In genomic region chr5:175892401-175892800, GRCh38 we compare ENCODE assay signal across 18 cellular contexts. TPM values are rescaled to one million over a fixed set of nuclear protein-coding genes. Genes with fewer than 3 reads are reported as not detected.
DNase-seq lines count a peak whose midpoint lies in the region; ATAC-seq and TF ChIP-seq lines count a peak whose summit lies in the region.
"Had no signal": no experiment of that assay in that cellular context is flagged by ENCODE, and none has a peak within 500 bp of the region (broad histone marks: within the 10 kb centered on the region; RNA-seq: fewer than 3 reads in every experiment).

No MANE protein-coding gene starts in this region.

- DNase-seq in NCI-H82 (lab: John Stamatoyannopoulos, UW) (peak; percentile 53), NCI-H82 treated with DMSO at 0.1 percent for 48 hours (lab: John Stamatoyannopoulos, UW; ENCODE audit: unreplicated experiment) (no peak), NCI-H524 treated with DMSO at 0.1 percent for 48 hours (lab: John Stamatoyannopoulos, UW) (peak; percentile 86), glutamatergic neuron (no peak), trophoblast cell (no peak), GM10248 (ENCODE audit: extremely low spot score) (no peak), right cardiac atrium (no peak)
- DNase-seq in stimulated activated CD8-positive, alpha-beta memory T cell treated with anti-CD3 and anti-CD28 coated beads, Interleukin-4, amount 100 ng/mL, for 48 hours = no peak
- DNase-seq: 8988T, HCEC 1CT, IMR-90, Kasumi-1, MG63, NCI-H1092 treated with DMSO at 0.1 percent for 48 hours, NCI-H146, NCI-H2029 treated with DMSO at 0.1 percent for 48 hours, NCI-H774, RPMI8226 had no signal

- H3K23ac ChIP-seq in trophoblast cell (ENCODE audit: low read length) = no peak overlapping the region

- H3K4me1 ChIP-seq in trophoblast cell (ENCODE audit: control insufficient read depth in 1 of 2, insufficient read depth in 2 of 2, low read length in 2 of 2) = peaks cover 2% of the 10 kb centered on the region in 2 experiments
- H3K4me1 ChIP-seq in right cardiac atrium (ENCODE audit: control insufficient read depth, insufficient read depth, low read length) = no peaks in the 10 kb centered on the region

- H3K9me3 Mint-ChIP-seq in glutamatergic neuron (ENCODE audit: unreplicated experiment) = peaks cover 4% of the 10 kb centered on the region

- no peaks in the 10 kb centered on the region for H3K36me3 Mint-ChIP-seq in glutamatergic neuron (ENCODE audit: unreplicated experiment)

- no peak overlapping the region for H3K4me3 Mint-ChIP-seq in glutamatergic neuron (ENCODE audit: unreplicated experiment)

- ATAC-seq in right cardiac atrium = no peak

- H3K9ac ChIP-seq in trophoblast cell (ENCODE audit: low read length) = no peak overlapping the region

- no peak overlapping the region for H3K4ac ChIP-seq in trophoblast cell (ENCODE audit: low read depth, low read length)

- POLR2A ChIA-PET in GM10248 (lab: Yijun Ruan, JAX) = no interaction called here

- intact Hi-C loops in right cardiac atrium (cut with DNase I) = no loop called here

- H2AFZ ChIP-seq in trophoblast cell (ENCODE audit: insufficient read depth, low read length, poor library complexity) = no peak overlapping the region

- H3K27ac ChIP-seq in trophoblast cell (ENCODE audit: low read depth, low read length) = no peak overlapping the region
- no peak overlapping the region for H3K27ac ChIP-seq in right cardiac atrium (ENCODE audit: low read length)

- H3K9me3 ChIP-seq in trophoblast cell (ENCODE audit: insufficient read depth, low read depth, low read length) (no peaks in the 10 kb centered on the region), right cardiac atrium (ENCODE audit: control insufficient read depth, low read length) (no peaks in the 10 kb centered on the region)
- H3K9me3 ChIP-seq: MG63 had no signal

- no peaks in the 10 kb centered on the region for H3K36me3 ChIP-seq in trophoblast cell (ENCODE audit: control insufficient read depth in 1 of 2, insufficient read depth in 2 of 2, low read length in 2 of 2)
- H3K36me3 ChIP-seq: MG63 had no signal

- no peak overlapping the region for H4K91ac ChIP-seq in trophoblast cell (ENCODE audit: low read depth, low read length)

- peak overlapping the region; percentile 30 for H3K4me3 ChIP-seq in trophoblast cell (ENCODE audit: low read depth, low read length)
- H3K4me3 ChIP-seq in right cardiac atrium (ENCODE audit: low read length) = no peak overlapping the region
- H3K4me3 ChIP-seq: MG63 had no signal

- H3K14ac ChIP-seq in trophoblast cell (ENCODE audit: low read length) = no peak overlapping the region

- H3K27me3 ChIP-seq in trophoblast cell (ENCODE audit: insufficient read depth, low read length) = no peaks in the 10 kb centered on the region
- H3K27me3 ChIP-seq in right cardiac atrium (ENCODE audit: control insufficient read depth, insufficient read depth) = no peaks in the 10 kb centered on the region
- H3K27me3 ChIP-seq: MG63 had no signal

- H2BK12ac ChIP-seq in trophoblast cell (ENCODE audit: low read length) = no peak overlapping the region

- no peaks in the 10 kb centered on the region for H3K79me2 ChIP-seq in trophoblast cell (ENCODE audit: control insufficient read depth, insufficient read depth, low read length, poor library complexity)

- no peak overlapping the region for H3K4me2 ChIP-seq in trophoblast cell (ENCODE audit: low read length)

- peaks cover 3% of the 10 kb centered on the region for H3K27me3 Mint-ChIP-seq in glutamatergic neuron (ENCODE audit: unreplicated experiment)

- H3K79me1 ChIP-seq in trophoblast cell (ENCODE audit: low read length) = no peaks in the 10 kb centered on the region

- H3K27ac Mint-ChIP-seq in glutamatergic neuron (ENCODE audit: unreplicated experiment) = peak overlapping the region; percentile 28

- peaks cover 45% of the 10 kb centered on the region for H3K4me1 Mint-ChIP-seq in glutamatergic neuron (ENCODE audit: low read depth, unreplicated experiment)

- H2AK5ac ChIP-seq in trophoblast cell (ENCODE audit: low read length) = no peak overlapping the region

- no peak overlapping the region for H3K18ac ChIP-seq in trophoblast cell (ENCODE audit: low read length)

- H4K12ac ChIP-seq in trophoblast cell (ENCODE audit: low read depth, low read length) = no peak overlapping the region

- no CpG with 5 or more reads among the region's 11 CpGs for WGBS in trophoblast cell (ENCODE audit: extremely low coverage, insufficient coverage, insufficient read length)
- WGBS in right cardiac atrium = 75% methylated on average over 11 of the region's 11 CpGs

- no peak for TF ChIP-seq CTCF in glutamatergic neuron (IDR thresholded peaks at IDR 0.05; ENCODE audit: partially characterized antibody, unreplicated experiment)
- no peak for TF ChIP-seq CTCF in GM10248 (IDR thresholded peaks at IDR 0.05; ENCODE audit: control extremely low read depth, extremely low read depth, low read depth, missing control alignments)

- H4K8ac ChIP-seq in trophoblast cell (ENCODE audit: low read depth, low read length) = no peak overlapping the region

- CTCF ChIA-PET in GM10248 (lab: Yijun Ruan, JAX) = no interaction called here

- no peak overlapping the region for H2BK5ac ChIP-seq in trophoblast cell (ENCODE audit: low read depth, low read length, poor library complexity)

- no peak overlapping the region for H2BK120ac ChIP-seq in trophoblast cell (ENCODE audit: insufficient read depth, low read length, poor library complexity)

RNA-seq across cellular contexts. Expression of gene CPLX2, which starts 21.0 kb away (rescaled TPM):
- total RNA-seq in glutamatergic neuron (ENCODE audit: unreplicated experiment) (162 TPM), right cardiac atrium (under 1 TPM in 1 of 4 donors, not detected in 3; 0.17 TPM)
- 0.04 and 0.05 TPM in 2 replicates for polyA plus RNA-seq in trophoblast cell (2013)
- 0.29 TPM for polyA plus RNA-seq in right cardiac atrium
- total RNA-seq: IMR-90 had no signal
- polyA plus RNA-seq: IMR-90 had no signal

Comparison
In these comparisons a context has a peak if more than half of its experiments do, and no peak if none do; other contexts are left out.
1. DNase-seq: peak in NCI-H82 (single experiment) and NCI-H524 treated with DMSO at 0.1 percent for 48 hours (single experiment); none in NCI-H82 treated with DMSO at 0.1 percent for 48 hours (single experiment), glutamatergic neuron (single experiment), trophoblast cell (0 of 2), stimulated activated CD8-positive, alpha-beta memory T cell treated with anti-CD3 and anti-CD28 coated beads, Interleukin-4, amount 100 ng/mL, for 48 hours (single experiment), GM10248 (single experiment) and right cardiac atrium (0 of 3).
2. RNA of gene CPLX2, which starts 21.0 kb away (total RNA-seq): 162 TPM in glutamatergic neuron (single experiment); 0.17 TPM in right cardiac atrium; every median in the first group is over 100 times any median in the second.